Comparison of ENCODE assay signal across 9 cellular contexts in the genomic region with DNA sequence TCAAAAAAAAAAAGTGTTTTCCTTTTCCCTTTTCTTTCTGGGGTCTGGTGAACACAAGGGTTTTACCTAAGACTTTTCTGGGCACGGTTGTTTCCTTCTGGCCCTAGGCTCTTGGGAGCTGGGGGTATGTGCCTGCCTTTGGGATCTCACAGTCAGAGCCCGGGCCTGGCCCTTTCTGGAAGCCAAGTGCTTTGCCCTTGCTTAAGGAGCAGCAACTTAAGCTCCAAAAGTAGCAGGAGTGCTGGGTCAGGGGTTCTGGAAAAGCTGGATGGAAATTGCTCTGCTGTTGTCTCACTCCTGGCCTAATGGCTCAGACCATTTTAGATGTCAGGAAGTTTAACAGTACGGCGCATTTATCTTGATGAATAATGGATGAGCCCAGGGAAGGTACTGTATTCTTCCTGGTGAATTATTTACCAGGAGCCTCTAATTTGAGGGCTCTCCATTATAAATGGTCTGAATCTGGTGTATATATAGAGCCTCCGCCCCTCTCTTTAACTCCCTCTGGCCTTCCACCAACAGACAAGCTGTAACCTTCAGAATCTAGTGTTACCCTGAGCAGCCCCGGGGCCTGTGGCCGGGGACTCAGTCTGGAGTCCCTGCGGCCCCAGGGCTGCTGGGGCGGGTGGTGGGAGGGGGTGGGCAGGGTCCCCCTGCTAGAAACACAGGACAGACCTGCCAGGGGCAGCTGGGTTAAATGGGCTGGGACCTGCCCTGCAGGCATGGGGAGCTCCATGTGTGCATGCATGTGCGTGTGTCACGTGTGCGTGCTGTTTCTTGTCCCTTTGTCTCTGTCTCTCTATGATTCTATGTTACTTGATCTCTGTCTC. TPM values are rescaled to one million over a fixed set of nuclear protein-coding genes. Genes with fewer than 3 reads are reported as not detected.
DNase-seq lines count a peak whose midpoint lies in the region; ATAC-seq, FAIRE-seq and TF ChIP-seq lines count a peak whose summit lies in the region.
"Had no signal": no experiment of that assay in that cellular context is flagged by ENCODE, and none has a peak within 500 bp of the region (broad histone marks: within the 10 kb centered on the region; RNA-seq: fewer than 3 reads in every experiment).

No MANE protein-coding gene starts in this region.

- H3K4me2 ChIP-seq in K562 (ENCODE audit: insufficient read depth, low read length) (peak overlapping the region; percentile 44; the same call in 1 of the 2 replicates), osteoblast (ENCODE audit: insufficient read depth, low read length) (no peak overlapping the region)

- no peaks in the 10 kb centered on the region for H3K79me2 ChIP-seq in K562 (ENCODE audit: control insufficient read depth, insufficient read depth, low read length)
- peaks cover 26% of the 10 kb centered on the region for H3K79me2 ChIP-seq in osteoblast (ENCODE audit: insufficient read depth, low read length)

- CTCF ChIA-PET in K562 (lab: Yijun Ruan, JAX; ENCODE audit: low intra/inter-chr PET ratio): no interaction called here

- peak overlapping the region; percentile 59 to 67; a peak in 3 of 4 replicates for H3K9ac ChIP-seq in K562 (ENCODE audit: insufficient read depth in 1 of 2, low read depth in 2 of 2, low read length in 2 of 2)

- BruUV-seq in K562 (replicated peaks; lab: Mats Ljungman, UMichigan): no TSS peak

- H4K20me1 ChIP-seq in K562 (replicated peaks; ENCODE audit: control insufficient read depth, insufficient read depth, low read length) (no peaks in the 10 kb centered on the region), osteoblast (ENCODE audit: insufficient read depth, low read length) (no peaks in the 10 kb centered on the region)

- in situ Hi-C loops in K562 (cut with MboI): no loop called here

- H3K4me3 ChIP-seq in K562: no peak overlapping the region
- H3K4me3 ChIP-seq in osteoblast (ENCODE audit: insufficient read depth, low read length): no peak overlapping the region
- H3K4me3 ChIP-seq in testis: no peak overlapping the region

- FAIRE-seq in K562 (lab: Jason Lieb, UNC): no peak

- no peak for TF ChIP-seq POLR2A in K562 (conservative IDR thresholded peaks at IDR 0.05)
- no peak for TF ChIP-seq POLR2A in testis (IDR thresholded peaks at IDR 0.05)

- TF ChIP-seq CTCF in K562 (IDR thresholded peaks at IDR 0.05 in 2 of 3, conservative IDR thresholded peaks at IDR 0.05 in 1 of 3; ENCODE audit: insufficient read depth in 2 of 3, low read depth in 1 of 3, low read length in 3 of 3) (no peak), osteoblast (IDR thresholded peaks at IDR 0.05; ENCODE audit: extremely low read depth, low read depth, low read length) (no peak), testis (IDR thresholded peaks at IDR 0.05) (no peak)

- H3K27me3 ChIP-seq in K562 (ENCODE audit: control insufficient read depth in 2 of 2, insufficient read depth in 2 of 2, low read length in 2 of 2) (no peaks in the 10 kb centered on the region), osteoblast (ENCODE audit: insufficient read depth, low read length) (no peaks in the 10 kb centered on the region), testis (no peaks in the 10 kb centered on the region)

- intact Hi-C loops in K562 (cut with micrococcal nuclease): no loop called here
- intact Hi-C loops in testis (cut with DNase I; ENCODE audit: low total_unique reads): no loop called here

- ATAC-seq in K562 (peak; percentile 67), HG03571 (IDR thresholded peaks at IDR 0.05; ENCODE audit: unreplicated experiment) (no peak)
- ATAC-seq: HCT116 had no signal

- H3K27ac ChIP-seq in K562 (ENCODE audit: extremely low read depth, low read depth, low read length) (peak overlapping the region; percentile 70), osteoblast (ENCODE audit: low read depth, low read length) (peak overlapping the region; percentile 70), testis (peak overlapping the region in 1 of 2 donors; percentile 53)

- WGBS in K562 (ENCODE audit: insufficient coverage, low coverage, missing lambda C conversion rate): 68% methylated on average over 12 of the region's 12 CpGs
- WGBS in testis, 2 donors: 53 to 76% methylated on average over 10 to 12 of the region's 12 CpGs

- TF ChIP-seq RAD21 in K562 (CRISPR knock-in tag; conservative IDR thresholded peaks at IDR 0.05 in 1 of 2, IDR thresholded peaks at IDR 0.05 in 1 of 2): no peak

- DNase-seq in HT-29 (ENCODE audit: low spot score) (peak; percentile 28), K562 (ENCODE audit: extremely low read depth in 1 of 4, low spot score in 3 of 4) (peak in 2 of 4 experiments; percentile 22 to 39), osteoblast (ENCODE audit: insufficient read length, low spot score, missing footprints) (no peak), testis (no peak)
- DNase-seq in stimulated activated CD4-positive, alpha-beta T cell treated with anti-CD3 and anti-CD28 coated beads, Interleukin-4, amount 100 ng/mL, for 4 hours: no peak
- DNase-seq: activated naive CD8-positive, alpha-beta T cell treated with anti-CD3 and anti-CD28 coated beads for 36 hours; stimulated activated CD4-positive, alpha-beta T cell treated with anti-CD3 and anti-CD28 coated beads, Interleukin-4, amount 100 ng/mL, for 1 hour had no signal

- no peaks in the 10 kb centered on the region for H3K9me3 ChIP-seq in K562 (replicated peaks; ENCODE audit: control insufficient read depth, insufficient read depth, low read depth, low read length)
- no peaks in the 10 kb centered on the region for H3K9me3 ChIP-seq in osteoblast (ENCODE audit: low read depth, low read length)
- H3K9me3 ChIP-seq in testis: no peaks in the 10 kb centered on the region

- POLR2A ChIA-PET in K562 (lab: Yijun Ruan, JAX): interaction anchor here (0.5 to 1.3 kb wide), 6 partner anchors 11 to 368 kb away, joined by 3 to 12 read pairs (median 4); partner anchors contain the start of gene TBCC

- H3K4me1 ChIP-seq in K562 (replicated peaks in 1 of 2; ENCODE audit: control insufficient read depth in 2 of 2, insufficient read depth in 2 of 2, low read length in 2 of 2) (peaks cover 25 to 26% of the 10 kb centered on the region in 2 experiments), osteoblast (ENCODE audit: insufficient read depth, low read length) (peaks cover 29% of the 10 kb centered on the region), testis (peaks cover 11% of the 10 kb centered on the region)

- TF ChIP-seq EP300 in K562 (IDR thresholded peaks at IDR 0.05; ENCODE audit: low read length): no peak

- H3K36me3 ChIP-seq in K562 (ENCODE audit: control insufficient read depth, insufficient read depth, low read length) (no peaks in the 10 kb centered on the region), osteoblast (ENCODE audit: insufficient read depth, low read length) (no peaks in the 10 kb centered on the region), testis (ENCODE audit: low read depth, missing control alignments) (no peaks in the 10 kb centered on the region)

- H2AFZ ChIP-seq in K562 (ENCODE audit: low read depth, low read length): peak overlapping the region; percentile 96
- H2AFZ ChIP-seq in osteoblast (ENCODE audit: low read length): no peak overlapping the region

- H3K9me1 ChIP-seq in K562 (ENCODE audit: control insufficient read depth, insufficient read depth, low read length): no peaks in the 10 kb centered on the region

RNA-seq across cellular contexts. Expression of gene PTK7, which starts 37.5 kb away (rescaled TPM):
- total RNA-seq in HT-29 (2014; rRNA removed; shearing (Covaris generic)): 48.0 and 56.3 TPM in 2 replicates
- total RNA-seq in K562 (2011; cell fraction: chromatin; rRNA removed; ENCODE audit: low replicate concordance): 22.2 and 40.3 TPM in 2 replicates
- total RNA-seq in K562 (2011; cell fraction: nucleolus; rRNA removed): 21.8 and 28.2 TPM in 2 replicates
- 25.1 and 31.5 TPM in 2 replicates for total RNA-seq in K562 (2011; cell fraction: nucleoplasm; rRNA removed)
- 4.2 and 5.5 TPM in 2 replicates for total RNA-seq in K562 (2014; rRNA removed)
- 2.8 and 3.6 TPM in 2 replicates for total RNA-seq in K562 (2014; rRNA removed; fragmentation: Illumina TruSeq; extraction: Trizol)
- total RNA-seq in K562 (2015; rRNA removed; fragmentation: Illumina TruSeq; extraction: Trizol): 3.8 and 4.5 TPM in 2 replicates
- 6.8 and 7.3 TPM in 2 replicates for total RNA-seq in K562 (2021)
- polyA plus RNA-seq in K562 (2011; rRNA removed): 5.2 and 11.2 TPM in 2 replicates
- polyA plus RNA-seq in K562 (2011; cell fraction: cytosol; rRNA removed): 7.6 and 9.5 TPM in 2 replicates
- 20.2 and 31.7 TPM in 2 replicates for polyA plus RNA-seq in K562 (2011; cell fraction: nucleus; rRNA removed)
- polyA plus RNA-seq in K562 (2012): 6.4 and 11.6 TPM in 2 replicates
- 3.9 and 4.6 TPM in 2 replicates for polyA plus RNA-seq in K562 (2014; fragmentation: Illumina TruSeq; extraction: Trizol)
- polyA plus RNA-seq in K562 (2014; fragmentation: Nextera tagmentation; extraction: Ambion mirVana): under 1 TPM; 0.20 to 0.24 TPM
- polyA plus RNA-seq in K562 (2014; rRNA removed): 4.2 and 4.7 TPM in 2 replicates
- 6.3 and 6.5 TPM in 2 replicates for polyA minus RNA-seq in K562 (2011; rRNA and poly(A)+ RNA removed)
- 6.1 and 9.0 TPM in 2 replicates for polyA minus RNA-seq in K562 (2011; cell fraction: cytosol; rRNA and poly(A)+ RNA removed)
- 7.5 and 12.9 TPM in 2 replicates for polyA minus RNA-seq in K562 (2011; cell fraction: nucleus; rRNA and poly(A)+ RNA removed)
- 183 and 190 TPM in 2 replicates for total RNA-seq in osteoblast
- total RNA-seq in testis: 10 to 100 TPM; 58.8 to 68.7 TPM
- polyA plus RNA-seq in testis (ENCODE audit: insufficient read depth, low read depth, low replicate concordance): 60.8 TPM

RNA-seq across cellular contexts. Expression of gene KLC4, which starts 54.2 kb away (rescaled TPM):
- 47.6 and 58.8 TPM in 2 replicates for total RNA-seq in HT-29 (2014; rRNA removed; shearing (Covaris generic))
- 66.5 and 104 TPM in 2 replicates for total RNA-seq in K562 (2011; cell fraction: chromatin; rRNA removed; ENCODE audit: low replicate concordance)
- total RNA-seq in K562 (2011; cell fraction: nucleolus; rRNA removed): 57.0 and 62.8 TPM in 2 replicates
- 55.2 and 63.2 TPM in 2 replicates for total RNA-seq in K562 (2011; cell fraction: nucleoplasm; rRNA removed)
- 7.8 and 8.2 TPM in 2 replicates for total RNA-seq in K562 (2014; rRNA removed)
- total RNA-seq in K562 (2014; rRNA removed; fragmentation: Illumina TruSeq; extraction: Trizol): 3.5 and 5.9 TPM in 2 replicates
- total RNA-seq in K562 (2015; rRNA removed; fragmentation: Illumina TruSeq; extraction: Trizol): 5.7 TPM in 2 replicates
- 12.7 and 14.3 TPM in 2 replicates for total RNA-seq in K562 (2021)
- polyA plus RNA-seq in K562 (2011; rRNA removed): 13.0 and 28.0 TPM in 2 replicates
- 8.8 and 11.0 TPM in 2 replicates for polyA plus RNA-seq in K562 (2011; cell fraction: cytosol; rRNA removed)
- 61.4 and 88.8 TPM in 2 replicates for polyA plus RNA-seq in K562 (2011; cell fraction: nucleus; rRNA removed)
- 10.2 and 26.7 TPM in 2 replicates for polyA plus RNA-seq in K562 (2012)
- 7.4 and 7.7 TPM in 2 replicates for polyA plus RNA-seq in K562 (2014; fragmentation: Illumina TruSeq; extraction: Trizol)
- 1 to 10 TPM; 1.7 to 3.0 TPM for polyA plus RNA-seq in K562 (2014; fragmentation: Nextera tagmentation; extraction: Ambion mirVana)
- 8.5 and 16.2 TPM in 2 replicates for polyA plus RNA-seq in K562 (2014; rRNA removed)
- polyA minus RNA-seq in K562 (2011; rRNA and poly(A)+ RNA removed): 8.1 and 12.4 TPM in 2 replicates
- 4.9 and 7.6 TPM in 2 replicates for polyA minus RNA-seq in K562 (2011; cell fraction: cytosol; rRNA and poly(A)+ RNA removed)
- polyA minus RNA-seq in K562 (2011; cell fraction: nucleus; rRNA and poly(A)+ RNA removed): 13.9 and 24.8 TPM in 2 replicates
- 17.7 and 20.3 TPM in 2 replicates for total RNA-seq in osteoblast
- total RNA-seq in testis: 10 to 100 TPM; 41.1 to 49.4 TPM
- polyA plus RNA-seq in testis (ENCODE audit: insufficient read depth, low read depth, low replicate concordance): 63.1 TPM

RNA-seq across cellular contexts. Expression of gene MRPL2, which starts 54.4 kb away (rescaled TPM):
- total RNA-seq in HT-29 (2014; rRNA removed; shearing (Covaris generic)): 54.4 and 79.1 TPM in 2 replicates
- total RNA-seq in K562 (2011; cell fraction: chromatin; rRNA removed; ENCODE audit: low replicate concordance): 55.0 and 103 TPM in 2 replicates
- 75.3 and 93.7 TPM in 2 replicates for total RNA-seq in K562 (2011; cell fraction: nucleolus; rRNA removed)
- total RNA-seq in K562 (2011; cell fraction: nucleoplasm; rRNA removed): 73.5 and 75.7 TPM in 2 replicates
- total RNA-seq in K562 (2014; rRNA removed) (87.3 and 125 TPM in 2 replicates), K562 (2014; rRNA removed; fragmentation: Illumina TruSeq; extraction: Trizol) (95.4 and 98.5 TPM in 2 replicates), K562 (2015; rRNA removed; fragmentation: Illumina TruSeq; extraction: Trizol) (121 and 125 TPM in 2 replicates), K562 (2021) (254 and 262 TPM in 2 replicates), osteoblast (16.2 and 20.6 TPM in 2 replicates), testis (10 to 100 TPM; 37.2 to 54.8 TPM)
- polyA plus RNA-seq in K562 (2011; rRNA removed) (80.6 and 130 TPM in 2 replicates), K562 (2014; fragmentation: Illumina TruSeq; extraction: Trizol) (195 and 200 TPM in 2 replicates), K562 (2014; fragmentation: Nextera tagmentation; extraction: Ambion mirVana) (100 to 1,000 TPM in 1 of 2 experiments, 10 to 100 TPM in 1; 63.1 to 130 TPM), K562 (2014; rRNA removed) (131 and 157 TPM in 2 replicates), testis (ENCODE audit: insufficient read depth, low read depth, low replicate concordance) (72.8 TPM)
- polyA plus RNA-seq in K562 (2011; cell fraction: cytosol; rRNA removed): 93.9 and 148 TPM in 2 replicates
- 109 and 125 TPM in 2 replicates for polyA plus RNA-seq in K562 (2011; cell fraction: nucleus; rRNA removed)
- polyA plus RNA-seq in K562 (2012): 159 and 194 TPM in 2 replicates
- polyA minus RNA-seq in K562 (2011; rRNA and poly(A)+ RNA removed): 55.0 and 56.7 TPM in 2 replicates
- polyA minus RNA-seq in K562 (2011; cell fraction: cytosol; rRNA and poly(A)+ RNA removed): 65.4 and 78.7 TPM in 2 replicates
- polyA minus RNA-seq in K562 (2011; cell fraction: nucleus; rRNA and poly(A)+ RNA removed): 19.1 and 29.4 TPM in 2 replicates

RNA-seq across cellular contexts. Expression of gene SRF, which starts 57.4 kb away (rescaled TPM):
- total RNA-seq in HT-29 (2014; rRNA removed; shearing (Covaris generic)): 49.2 and 57.4 TPM in 2 replicates
- total RNA-seq in K562 (2011; cell fraction: chromatin; rRNA removed; ENCODE audit: low replicate concordance): 13.7 and 28.2 TPM in 2 replicates
- 20.1 and 23.2 TPM in 2 replicates for total RNA-seq in K562 (2011; cell fraction: nucleolus; rRNA removed)
- 23.9 and 30.5 TPM in 2 replicates for total RNA-seq in K562 (2011; cell fraction: nucleoplasm; rRNA removed)
- total RNA-seq in K562 (2014; rRNA removed) (24.6 and 31.5 TPM in 2 replicates), K562 (2014; rRNA removed; fragmentation: Illumina TruSeq; extraction: Trizol) (11.1 and 12.6 TPM in 2 replicates), K562 (2015; rRNA removed; fragmentation: Illumina TruSeq; extraction: Trizol) (19.4 and 20.1 TPM in 2 replicates), K562 (2021) (32.7 and 37.0 TPM in 2 replicates), osteoblast (17.7 and 20.6 TPM in 2 replicates), testis (10 to 100 TPM; 36.5 to 39.2 TPM)
- polyA plus RNA-seq in K562 (2011; rRNA removed) (25.3 and 29.5 TPM in 2 replicates), K562 (2014; fragmentation: Illumina TruSeq; extraction: Trizol) (29.8 and 35.8 TPM in 2 replicates), K562 (2014; fragmentation: Nextera tagmentation; extraction: Ambion mirVana) (1 to 10 TPM; 2.5 to 2.8 TPM), K562 (2014; rRNA removed) (28.4 and 32.2 TPM in 2 replicates), testis (ENCODE audit: insufficient read depth, low read depth, low replicate concordance) (28.4 TPM)
- 39.3 and 67.9 TPM in 2 replicates for polyA plus RNA-seq in K562 (2011; cell fraction: cytosol; rRNA removed)
- 41.4 and 58.3 TPM in 2 replicates for polyA plus RNA-seq in K562 (2011; cell fraction: nucleus; rRNA removed)
- 35.4 TPM in 2 replicates for polyA plus RNA-seq in K562 (2012)
- 16.6 and 31.6 TPM in 2 replicates for polyA minus RNA-seq in K562 (2011; rRNA and poly(A)+ RNA removed)
- 23.6 and 23.7 TPM in 2 replicates for polyA minus RNA-seq in K562 (2011; cell fraction: cytosol; rRNA and poly(A)+ RNA removed)
- polyA minus RNA-seq in K562 (2011; cell fraction: nucleus; rRNA and poly(A)+ RNA removed): 11.4 and 14.8 TPM in 2 replicates

RNA-seq across cellular contexts. Expression of gene CUL7, which starts 60.0 kb away (rescaled TPM):
- 20.9 and 21.1 TPM in 2 replicates for total RNA-seq in HT-29 (2014; rRNA removed; shearing (Covaris generic))
- total RNA-seq in K562 (2011; cell fraction: chromatin; rRNA removed; ENCODE audit: low replicate concordance): 70.4 and 175 TPM in 2 replicates
- 86.6 and 96.7 TPM in 2 replicates for total RNA-seq in K562 (2011; cell fraction: nucleolus; rRNA removed)
- 50.5 and 66.0 TPM in 2 replicates for total RNA-seq in K562 (2011; cell fraction: nucleoplasm; rRNA removed)
- total RNA-seq in K562 (2014; rRNA removed): 8.6 and 10.9 TPM in 2 replicates
- total RNA-seq in K562 (2014; rRNA removed; fragmentation: Illumina TruSeq; extraction: Trizol): 3.7 and 4.8 TPM in 2 replicates
- 8.0 and 8.3 TPM in 2 replicates for total RNA-seq in K562 (2015; rRNA removed; fragmentation: Illumina TruSeq; extraction: Trizol)
- 13.5 and 14.7 TPM in 2 replicates for total RNA-seq in K562 (2021)
- polyA plus RNA-seq in K562 (2011; rRNA removed): 20.1 and 40.1 TPM in 2 replicates
- polyA plus RNA-seq in K562 (2011; cell fraction: cytosol; rRNA removed): 28.7 and 31.1 TPM in 2 replicates
- polyA plus RNA-seq in K562 (2011; cell fraction: nucleus; rRNA removed): 166 and 186 TPM in 2 replicates
- 16.0 and 41.6 TPM in 2 replicates for polyA plus RNA-seq in K562 (2012)
- 10.2 and 10.4 TPM in 2 replicates for polyA plus RNA-seq in K562 (2014; fragmentation: Illumina TruSeq; extraction: Trizol)
- polyA plus RNA-seq in K562 (2014; fragmentation: Nextera tagmentation; extraction: Ambion mirVana): under 1 TPM; 0.44 to 0.74 TPM
- 11.9 and 14.3 TPM in 2 replicates for polyA plus RNA-seq in K562 (2014; rRNA removed)
- 23.5 and 28.2 TPM in 2 replicates for polyA minus RNA-seq in K562 (2011; rRNA and poly(A)+ RNA removed)
- polyA minus RNA-seq in K562 (2011; cell fraction: cytosol; rRNA and poly(A)+ RNA removed): 16.0 and 23.6 TPM in 2 replicates
- polyA minus RNA-seq in K562 (2011; cell fraction: nucleus; rRNA and poly(A)+ RNA removed): 33.4 and 49.4 TPM in 2 replicates
- total RNA-seq in osteoblast: 46.9 and 48.5 TPM in 2 replicates
- 10 to 100 TPM; 23.9 to 31.5 TPM for total RNA-seq in testis
- polyA plus RNA-seq in testis (ENCODE audit: insufficient read depth, low read depth, low replicate concordance): 16.6 TPM
